ENCODE assay signal across 6 cellular contexts in genomic region chr19:38386968-38387549, GRCh38. TPM values are rescaled to one million over a fixed set of nuclear protein-coding genes. Genes with fewer than 3 reads are reported as not detected.
DNase-seq lines count a peak whose midpoint lies in the region; ATAC-seq and TF ChIP-seq lines count a peak whose summit lies in the region.

No MANE protein-coding gene starts in this region.

- H3K4me3 Mint-ChIP-seq in memory B cell, result peak overlapping the region; percentile 92

- TF ChIP-seq CTCF in WI38 (IDR thresholded peaks at IDR 0.05; ENCODE audit: low read depth, low read length), result no peak

- peaks cover 20% of the 10 kb centered on the region for H3K27me3 Mint-ChIP-seq in memory B cell

- peak; percentile 43 for DNase-seq in Daoy (ENCODE audit: low read depth)
- DNase-seq in memory B cell (ENCODE audit: low spot score in 2 of 2), result peak in 1 of 2 donors; percentile 38
- DNase-seq in middle frontal gyrus (ENCODE audit: extremely low spot score, low spot score), result no peak
- DNase-seq in stimulated activated CD4-positive, alpha-beta T cell treated with anti-CD3 and anti-CD28 coated beads, Interleukin-4, amount 100 ng/mL, for 24 hours, result no peak

- peak overlapping the region; percentile 13 for H3K27ac Mint-ChIP-seq in memory B cell

- peaks cover 16% of the 10 kb centered on the region for H3K4me1 Mint-ChIP-seq in memory B cell

- peak overlapping the region; percentile 94 for H3K4me3 ChIP-seq in WI38 (ENCODE audit: low read depth, low read length)

- H3K9me3 Mint-ChIP-seq in memory B cell, result no peaks in the 10 kb centered on the region

- peaks cover 22% of the 10 kb centered on the region for H3K36me3 Mint-ChIP-seq in memory B cell

- ATAC-seq in memory B cell (ENCODE audit: low read depth) (peak; percentile 17), GM19467 (IDR thresholded peaks at IDR 0.05; ENCODE audit: unreplicated experiment) (no peak)

RNA-seq across cellular contexts. Expression of gene GGN, which starts 0.8 kb away (rescaled TPM):
- total RNA-seq in Daoy (2014; rRNA removed; shearing (Covaris generic)), result not detected in 2 replicates

RNA-seq across cellular contexts. Expression of gene SPRED3, which starts 1.4 kb away (rescaled TPM):
- 0.06 and 0.91 TPM in 2 replicates for total RNA-seq in Daoy (2014; rRNA removed; shearing (Covaris generic))

RNA-seq across cellular contexts. Expression of gene PSMD8, which starts 12.7 kb away (rescaled TPM):
- 273 and 343 TPM in 2 replicates for total RNA-seq in Daoy (2014; rRNA removed; shearing (Covaris generic))

RNA-seq across cellular contexts. Expression of gene FAM98C, which starts 15.8 kb away (rescaled TPM):
- 19.0 and 21.9 TPM in 2 replicates for total RNA-seq in Daoy (2014; rRNA removed; shearing (Covaris generic))

RNA-seq across cellular contexts. Expression of gene RASGRP4, which starts 39.0 kb away (rescaled TPM):
- not detected in 2 replicates for total RNA-seq in Daoy (2014; rRNA removed; shearing (Covaris generic))
